ENCODE assay signal across 8 cellular contexts in the genomic region with DNA sequence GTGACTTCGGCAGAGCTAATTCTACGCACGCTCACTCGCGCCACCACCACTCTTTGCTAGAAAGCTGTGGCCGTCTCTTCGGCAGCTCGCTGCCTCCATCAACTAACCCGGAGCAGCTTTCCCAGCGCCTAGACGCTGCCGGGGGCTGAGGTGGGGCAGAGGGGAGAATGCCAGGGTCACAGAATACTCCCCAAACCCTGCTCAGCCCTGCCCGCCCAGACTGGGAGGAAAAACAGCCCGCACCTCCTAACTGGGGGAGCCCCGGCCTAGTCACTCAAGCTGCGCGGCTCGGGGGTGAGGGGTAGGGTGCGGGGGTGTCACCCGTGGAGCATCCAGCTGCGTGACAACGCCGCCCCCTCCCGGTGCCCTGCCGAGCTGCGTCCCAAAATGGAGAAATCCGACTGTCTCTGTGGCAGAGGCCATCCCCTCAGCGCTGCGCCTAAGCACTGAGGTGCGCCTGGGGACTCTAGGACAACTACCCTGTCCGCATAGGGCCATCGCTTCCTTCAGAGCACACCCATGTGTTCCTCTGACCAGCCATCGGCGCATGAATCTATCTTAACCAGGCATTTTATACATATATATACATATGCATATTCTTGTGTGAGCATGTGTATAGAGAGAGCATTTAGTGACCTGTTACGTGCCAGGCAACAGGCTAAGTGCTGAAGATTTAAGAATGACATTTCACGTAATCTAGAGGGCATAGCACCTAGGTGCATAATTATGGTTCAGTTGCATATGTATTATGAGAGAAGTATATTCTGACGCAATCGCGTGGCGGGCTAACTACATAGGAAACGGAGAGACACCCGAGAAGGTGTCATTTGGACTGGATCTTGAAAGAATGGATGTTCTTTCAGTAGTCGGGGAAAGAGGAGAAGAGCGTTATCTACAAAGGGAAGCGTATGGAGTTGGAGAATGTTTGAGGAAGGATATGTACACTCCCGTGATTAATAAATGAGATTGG. TPM values are rescaled to one million over a fixed set of nuclear protein-coding genes. Genes with fewer than 3 reads are reported as not detected.
DNase-seq lines count a peak whose midpoint lies in the region; ATAC-seq, FAIRE-seq and TF ChIP-seq lines count a peak whose summit lies in the region.

No MANE protein-coding gene starts in this region.

- peak; percentile 69 for ATAC-seq in CD8-positive, alpha-beta T cell
- ATAC-seq in GM21423 (IDR thresholded peaks at IDR 0.05; ENCODE audit: unreplicated experiment) (peak; percentile 35), pancreas (peak; percentile 43 to 73 (median 63))
- ATAC-seq in activated naive CD4-positive, alpha-beta T cell treated with anti-CD3 and anti-CD28 coated beads, Interleukin-2, amount 50 U/mL, for 72 hours, result peak; percentile 67 to 69

- H3K36me3 ChIP-seq in CD8-positive, alpha-beta T cell (ENCODE audit: insufficient read depth, low read length), result no peaks in the 10 kb centered on the region
- no peaks in the 10 kb centered on the region for H3K36me3 ChIP-seq in HUES48 (ENCODE audit: control insufficient read depth, insufficient read depth, low read length)
- H3K36me3 ChIP-seq in SK-N-SH (replicated peaks in 1 of 2; ENCODE audit: control insufficient read depth in 1 of 2, insufficient read depth in 2 of 2, low read length in 1 of 2), result peaks cover 0 to 12% of the 10 kb centered on the region in 2 experiments
- no peaks in the 10 kb centered on the region for H3K36me3 ChIP-seq in pancreas
- no peaks in the 10 kb centered on the region for H3K36me3 ChIP-seq in thyroid gland

- no peak for FAIRE-seq in pancreas (lab: Jason Lieb, UNC)

- no peak for TF ChIP-seq EP300 in SK-N-SH (IDR thresholded peaks at IDR 0.05; ENCODE audit: borderline replicate concordance in 1 of 2, low read depth in 1 of 2, low read length in 1 of 2)

- peak; percentile 83 for TF ChIP-seq RAD21 in SK-N-SH (IDR thresholded peaks at IDR 0.05; ENCODE audit: low read length)

- H3K9me3 ChIP-seq in CD8-positive, alpha-beta T cell (ENCODE audit: low read length), result no peaks in the 10 kb centered on the region
- no peaks in the 10 kb centered on the region for H3K9me3 ChIP-seq in HUES48 (ENCODE audit: control insufficient read depth, insufficient read depth, low read length)
- no peaks in the 10 kb centered on the region for H3K9me3 ChIP-seq in SK-N-SH
- H3K9me3 ChIP-seq in pancreas, result no peaks in the 10 kb centered on the region
- H3K9me3 ChIP-seq in thyroid gland, result no peaks in the 10 kb centered on the region

- intact Hi-C loops in CD8-positive, alpha-beta T cell (cut with DNase I, micrococcal nuclease), result loop anchor here (1.0 to 10.0 kb wide), 12 partner anchors 493 to 1975 kb away; a partner anchor contains a TSS
- intact Hi-C loops in head of caudate nucleus (cut with DNase I), result loop anchor here (5.0 kb wide), 1 partner anchor 138 kb away; no protein-coding TSS in a partner anchor
- intact Hi-C loops in pancreas (cut with DNase I), result loop anchor here in 1 of 3 donors (10.0 kb wide), 1 partner anchor 1149 kb away; no protein-coding TSS in a partner anchor
- intact Hi-C loops in thyroid gland (cut with DNase I), result no loop called here

- H2AFZ ChIP-seq in SK-N-SH (ENCODE audit: low read depth), result peak overlapping the region; percentile 89

- H3K9me3 Mint-ChIP-seq in CD8-positive, alpha-beta T cell, result no peaks in the 10 kb centered on the region
- no peaks in the 10 kb centered on the region for H3K9me3 Mint-ChIP-seq in activated naive CD4-positive, alpha-beta T cell treated with anti-CD3 and anti-CD28 coated beads, Interleukin-2, amount 50 U/mL, for 72 hours

- H3K27me3 Mint-ChIP-seq in CD8-positive, alpha-beta T cell (ENCODE audit: low read depth), result peaks cover 13% of the 10 kb centered on the region

- peak overlapping the region; percentile 87 for H3K27ac ChIP-seq in CD8-positive, alpha-beta T cell (ENCODE audit: low read depth, low read length)
- H3K27ac ChIP-seq in HUES48 (ENCODE audit: low read depth, low read length) (no peak overlapping the region), SK-N-SH (ENCODE audit: low read depth in 2 of 2, low read length in 1 of 2) (peak overlapping the region; percentile 87 to 97), pancreas (peak overlapping the region; percentile 90 to 99 (median 96)), thyroid gland (peak overlapping the region; percentile 94 to 99 (median 96))

- peak; percentile 75 for TF ChIP-seq CTCF in CD8-positive, alpha-beta T cell (IDR thresholded peaks at IDR 0.05)
- TF ChIP-seq CTCF in SK-N-SH (IDR thresholded peaks at IDR 0.05) (peak; percentile 80), pancreas (IDR thresholded peaks at IDR 0.05) (peak; percentile 26 to 67 (median 62)), thyroid gland (IDR thresholded peaks at IDR 0.05) (peak; percentile 62 to 94 (median 80))

- peaks cover 32% of the 10 kb centered on the region for H3K79me2 ChIP-seq in SK-N-SH (ENCODE audit: insufficient read depth)

- H3K4me3 ChIP-seq in CD8-positive, alpha-beta T cell (ENCODE audit: low read depth, low read length), result peak overlapping the region; percentile 97
- H3K4me3 ChIP-seq in HUES48 (ENCODE audit: low read depth, low read length) (peak overlapping the region; percentile 77), SK-N-SH (ENCODE audit: low read depth in 2 of 2, low read length in 1 of 2) (peak overlapping the region; percentile 79 to 96), pancreas (peak overlapping the region; percentile 53 to 91 (median 84)), thyroid gland (replicated peaks in 1 of 3) (peak overlapping the region; percentile 13 to 88 (median 71))

- CTCF ChIA-PET in CD8-positive, alpha-beta T cell (lab: Charles Lee), result interaction anchor here (0.8 to 2.2 kb wide), 14 partner anchors 10 to 1640 kb away, joined by 3 to 13 read pairs (median 3); a partner anchor contains a TSS
- CTCF ChIA-PET in SK-N-SH (lab: Yijun Ruan, JAX), result interaction anchor here (0.6 to 3.6 kb wide), 35 partner anchors 10 to 1773 kb away, joined by 3 to 22 read pairs (median 3); no protein-coding TSS in a partner anchor

- H3K27me3 ChIP-seq in CD8-positive, alpha-beta T cell (ENCODE audit: insufficient read depth, low read length), result no peaks in the 10 kb centered on the region
- peaks cover 42% of the 10 kb centered on the region for H3K27me3 ChIP-seq in HUES48 (ENCODE audit: control insufficient read depth, insufficient read depth, low read length)
- no peaks in the 10 kb centered on the region for H3K27me3 ChIP-seq in SK-N-SH (ENCODE audit: insufficient read depth)
- H3K27me3 ChIP-seq in pancreas, result peaks cover 0 to 3% (median 1%) of the 10 kb centered on the region in 4 donors
- H3K27me3 ChIP-seq in thyroid gland, result no peaks in the 10 kb centered on the region

- H3F3A ChIP-seq in SK-N-SH (replicated peaks; ENCODE audit: insufficient read depth), result peaks cover 10% of the 10 kb centered on the region

- DNase-seq in CD8-positive, alpha-beta T cell, result peak; percentile 74 to 91 (median 85)
- peak; percentile 80 for DNase-seq in SK-N-SH
- DNase-seq in activated naive CD4-positive, alpha-beta T cell treated with anti-CD3 and anti-CD28 coated beads, Interleukin-2, amount 50 U/mL, for 72 hours (ENCODE audit: low spot score in 2 of 2), result peak; percentile 85
- peak; percentile 75 to 93 (median 85) for DNase-seq in head of caudate nucleus
- peak; percentile 73 to 90 (median 82) for DNase-seq in pancreas
- peak; percentile 87 to 88 for DNase-seq in thyroid gland

- peak overlapping the region; percentile 95 for H3K27ac Mint-ChIP-seq in CD8-positive, alpha-beta T cell
- H3K27ac Mint-ChIP-seq in activated naive CD4-positive, alpha-beta T cell treated with anti-CD3 and anti-CD28 coated beads, Interleukin-2, amount 50 U/mL, for 72 hours, result peak overlapping the region in 1 of 2 donors; percentile 87

- POLR2A ChIA-PET in CD8-positive, alpha-beta T cell (lab: Charles Lee), result interaction anchor here (0.7 to 2.1 kb wide), 5 partner anchors 13 to 1750 kb away, joined by 3 to 7 read pairs (median 3); a partner anchor contains a TSS
- POLR2A ChIA-PET in SK-N-SH (lab: Yijun Ruan, JAX), result interaction anchor here (0.6 kb wide), 1 partner anchor 1229 kb away, joined by 4 read pairs; no protein-coding TSS in a partner anchor

- TF ChIP-seq POLR2A in thyroid gland (IDR thresholded peaks at IDR 0.05), result no peak

- peak overlapping the region; percentile 96 for H3K4me3 Mint-ChIP-seq in CD8-positive, alpha-beta T cell

- H3K4me1 Mint-ChIP-seq in CD8-positive, alpha-beta T cell (ENCODE audit: low read depth), result peaks cover 32% of the 10 kb centered on the region

- H3K9ac ChIP-seq in HUES48 (ENCODE audit: low read depth, low read length), result no peak overlapping the region
- peak overlapping the region; percentile 90 for H3K9ac ChIP-seq in SK-N-SH

- peaks cover 22% of the 10 kb centered on the region for H3K36me3 Mint-ChIP-seq in CD8-positive, alpha-beta T cell
- H3K36me3 Mint-ChIP-seq in activated naive CD4-positive, alpha-beta T cell treated with anti-CD3 and anti-CD28 coated beads, Interleukin-2, amount 50 U/mL, for 72 hours, result peaks cover 0 to 18% of the 10 kb centered on the region in 2 donors

- peaks cover 24% of the 10 kb centered on the region for H4K20me1 ChIP-seq in SK-N-SH (ENCODE audit: insufficient read depth)

- H3K4me1 ChIP-seq in CD8-positive, alpha-beta T cell (ENCODE audit: insufficient read depth, low read length), result peaks cover 24% of the 10 kb centered on the region
- peaks cover 19% of the 10 kb centered on the region for H3K4me1 ChIP-seq in HUES48 (ENCODE audit: control insufficient read depth, insufficient read depth, low read length)
- H3K4me1 ChIP-seq in SK-N-SH (ENCODE audit: control insufficient read depth in 1 of 2, insufficient read depth in 2 of 2, low read depth in 1 of 2, low read length in 1 of 2), result peaks cover 0 to 14% of the 10 kb centered on the region in 2 experiments; a peak in 2 of 4 replicates
- peaks cover 0 to 12% (median 8%) of the 10 kb centered on the region in 3 donors for H3K4me1 ChIP-seq in pancreas
- H3K4me1 ChIP-seq in thyroid gland, result peaks cover 8 to 18% of the 10 kb centered on the region in 2 donors

- 50% methylated on average over 28 of the region's 46 CpGs for WGBS in SK-N-SH (ENCODE audit: low lambda C conversion rate)
- WGBS in pancreas, 2 donors, result 15 to 16% methylated on average over 46 of the region's 46 CpGs
- WGBS in thyroid gland, 2 donors, result 32 to 42% methylated on average over 31 to 37 of the region's 46 CpGs

- peak overlapping the region; percentile 94 for H3K4me2 ChIP-seq in SK-N-SH

- H3K9me2 ChIP-seq in SK-N-SH, result no peaks in the 10 kb centered on the region

TF ChIP-seq in SK-N-SH, 30 proteins besides CTCF, POLR2A, EP300 and RAD21 (continues in another document):
- peak; percentile 12; the same call in 1 of the 2 replicates for TF ChIP-seq MXI1 (IDR thresholded peaks at IDR 0.05; ENCODE audit: low read depth, low read length)
- TF ChIP-seq SMC3 (IDR thresholded peaks at IDR 0.05; ENCODE audit: low read depth, low read length), result peak; percentile 81
- TF ChIP-seq CHD2 (IDR thresholded peaks at IDR 0.05; ENCODE audit: low read length, partially characterized antibody), result peak; percentile 43

RNA-seq across cellular contexts. Expression of a gene that starts 1.5 kb away (rescaled TPM):
- total RNA-seq in CD8-positive, alpha-beta T cell, result 1 to 10 TPM; 7.5 to 7.7 TPM
- polyA plus RNA-seq in SK-N-SH (2012; rRNA removed), result 4.9 and 5.0 TPM in 2 replicates
- 3.7 and 4.5 TPM in 2 replicates for polyA plus RNA-seq in SK-N-SH (2012; cell fraction: cytosol; rRNA removed)
- polyA plus RNA-seq in SK-N-SH (2012; cell fraction: nucleus; rRNA removed), result 9.2 and 13.9 TPM in 2 replicates
- total RNA-seq in activated naive CD4-positive, alpha-beta T cell treated with anti-CD3 and anti-CD28 coated beads, Interleukin-2, amount 50 U/mL, for 72 hours, result 1 to 10 TPM in 1 of 2 donors, under 1 TPM in 1; 0.41 to 1.8 TPM
- 1 to 10 TPM; 2.8 to 7.7 (median 5.1) TPM for total RNA-seq in pancreas
- 10 to 100 TPM in 1 of 2 donors, 1 to 10 TPM in 1; 3.2 to 12.2 TPM for polyA plus RNA-seq in pancreas
- 10 to 100 TPM; 18.4 to 40.3 (median 27.7) TPM for total RNA-seq in thyroid gland
